ENCODE assay signal across 30 cellular contexts in the genomic region with DNA sequence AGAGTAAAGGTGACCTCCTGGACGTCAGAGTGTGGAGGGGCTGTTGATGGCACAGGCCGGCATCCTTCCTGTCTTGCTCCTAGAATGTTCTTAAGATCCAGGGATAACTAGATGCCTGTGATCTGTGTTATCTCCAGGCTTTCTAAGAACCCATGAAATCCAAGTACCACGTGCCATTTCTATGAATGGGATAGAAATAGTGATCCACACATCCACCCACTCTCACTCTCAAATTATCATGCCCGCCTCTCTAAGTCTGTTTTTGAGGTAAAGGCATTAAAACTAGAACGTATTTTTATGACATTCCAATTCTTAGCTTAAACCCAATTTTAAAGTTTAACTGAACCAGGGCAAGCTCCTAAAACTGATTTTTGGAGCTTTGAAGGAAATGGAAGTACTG.
"Had no signal": no experiment of that assay in that cellular context is flagged by ENCODE, and none has a peak within 500 bp of the region (broad histone marks: within the 10 kb centered on the region; RNA-seq: fewer than 3 reads in every experiment).

No MANE protein-coding gene starts in this region.

- H3K36me3 Mint-ChIP-seq: naive thymus-derived CD8-positive, alpha-beta T cell had no signal

- H2AFZ ChIP-seq: parathyroid adenoma had no signal

- ATAC-seq: esophagus mucosa; gastrocnemius medialis; heart left ventricle; left cardiac atrium; left lung; naive thymus-derived CD8-positive, alpha-beta T cell; sciatic nerve had no signal

- H3K4me3 Mint-ChIP-seq: dendritic cell treated with granulocyte-macrophage colony-stimulating factor and Interleukin-4, amounts not matched to agents 40 ng/mL and 50 ng/mL, for 4 days; endodermal cell; naive thymus-derived CD8-positive, alpha-beta T cell; neural crest cell; stimulated activated naive CD8-positive, alpha-beta T cell treated with anti-CD3 and anti-CD28 coated beads, Interleukin-15, Interleukin-2, amounts not matched to agents 100 ng/mL and 50 ng/mL, for 24 hours had no signal

- H3K4me2 ChIP-seq: smooth muscle cell had no signal

- H3K79me2 ChIP-seq: parathyroid adenoma had no signal

- H3K9me3 ChIP-seq: colonic mucosa, gastrocnemius medialis, heart left ventricle, left lung, right atrium auricular region, thoracic aorta, tibial nerve, upper lobe of left lung, uterus had no signal

- H3K27ac ChIP-seq: colonic mucosa, epithelial cell of prostate, gastrocnemius medialis, heart left ventricle, left lung, parathyroid adenoma, right atrium auricular region, thoracic aorta, tibial nerve, uterus had no signal

- H3K27ac Mint-ChIP-seq: dendritic cell treated with granulocyte-macrophage colony-stimulating factor and Interleukin-4, amounts not matched to agents 40 ng/mL and 50 ng/mL, for 4 days; endodermal cell; naive thymus-derived CD8-positive, alpha-beta T cell; progenitor cell of endocrine pancreas; stimulated activated naive CD8-positive, alpha-beta T cell treated with anti-CD3 and anti-CD28 coated beads, Interleukin-15, Interleukin-2, amounts not matched to agents 100 ng/mL and 50 ng/mL, for 24 hours had no signal

- H3K4me1 ChIP-seq: colonic mucosa, gastrocnemius medialis, parathyroid adenoma, right atrium auricular region, uterus had no signal

- DNase-seq: colonic mucosa; effector CD8-positive, alpha-beta T cell; endodermal cell; foreskin fibroblast; gastrocnemius medialis; heart left ventricle; hippocampal formation; left cardiac atrium; left lung; mesenchymal stem cell; midbrain; naive thymus-derived CD8-positive, alpha-beta T cell; stimulated activated CD4-positive, alpha-beta T cell treated with anti-CD3 and anti-CD28 coated beads, Interleukin-12 subunit alpha, Interleukin-12 subunit beta, amount 100 ng/mL, for 4 hours; stimulated activated CD4-positive, alpha-beta T cell treated with anti-CD3 and anti-CD28 coated beads, Interleukin-1b, Interleukin-23, amount 100 ng/mL, for 48 hours; stimulated activated CD4-positive, alpha-beta T cell treated with anti-CD3 and anti-CD28 coated beads, Interleukin-4, amount 100 ng/mL, for 1 hour; stimulated activated CD8-positive, alpha-beta memory T cell treated with anti-CD3 and anti-CD28 coated beads, Interleukin-4, amount 100 ng/mL, for 48 hours; upper lobe of left lung; uterus had no signal

- H3K9me3 Mint-ChIP-seq: dendritic cell treated with granulocyte-macrophage colony-stimulating factor and Interleukin-4, amounts not matched to agents 40 ng/mL and 50 ng/mL, for 4 days; endodermal cell; naive thymus-derived CD8-positive, alpha-beta T cell; neural crest cell; stimulated activated naive CD8-positive, alpha-beta T cell treated with anti-CD3 and anti-CD28 coated beads, Interleukin-15, Interleukin-2, amounts not matched to agents 100 ng/mL and 50 ng/mL, for 24 hours had no signal

- H3K27me3 ChIP-seq: colonic mucosa, gastrocnemius medialis, heart left ventricle, left lung, right atrium auricular region, tibial nerve, upper lobe of left lung, uterus had no signal

- H3K36me3 ChIP-seq: colonic mucosa, gastrocnemius medialis, heart left ventricle, left lung, right atrium auricular region, thoracic aorta, tibial nerve, upper lobe of left lung, uterus had no signal

- H3K27me3 Mint-ChIP-seq: dendritic cell treated with granulocyte-macrophage colony-stimulating factor and Interleukin-4, amounts not matched to agents 40 ng/mL and 50 ng/mL, for 4 days; progenitor cell of endocrine pancreas; stimulated activated naive CD8-positive, alpha-beta T cell treated with anti-CD3 and anti-CD28 coated beads, Interleukin-15, Interleukin-2, amounts not matched to agents 100 ng/mL and 50 ng/mL, for 24 hours had no signal

- H3K4me3 ChIP-seq: colonic mucosa, gastrocnemius medialis, heart left ventricle, left lung, right atrium auricular region, smooth muscle cell, thoracic aorta, tibial nerve, upper lobe of left lung, uterus had no signal

- H3K4me1 Mint-ChIP-seq: naive thymus-derived CD8-positive, alpha-beta T cell had no signal
